16 cellular contexts compared by ENCODE assay signal in genomic region chr11:102757823-102758549, GRCh38. TPM values are rescaled to one million over a fixed set of nuclear protein-coding genes. Genes with fewer than 3 reads are reported as not detected.
DNase-seq lines count a peak whose midpoint lies in the region; ATAC-seq and TF ChIP-seq lines count a peak whose summit lies in the region.
"Had no signal": no experiment of that assay in that cellular context is flagged by ENCODE, and none has a peak within 500 bp of the region (broad histone marks: within the 10 kb centered on the region; RNA-seq: fewer than 3 reads in every experiment).

No MANE protein-coding gene starts in this region.

- H3K4me1 ChIP-seq in Karpas-422 (ENCODE audit: low read length): no peaks in the 10 kb centered on the region
- H3K4me1 ChIP-seq: vagina had no signal

- no peaks in the 10 kb centered on the region for H3K36me3 ChIP-seq in Karpas-422 (ENCODE audit: insufficient read depth, low read length)
- H3K36me3 ChIP-seq: vagina had no signal

- no peaks in the 10 kb centered on the region for H3K9me2 ChIP-seq in Karpas-422 (replicated peaks; ENCODE audit: insufficient read depth, low read length)

- no peaks in the 10 kb centered on the region for H3K9me3 ChIP-seq in Karpas-422 (ENCODE audit: low read length)
- H3K9me3 ChIP-seq: vagina had no signal

- H4K20me1 ChIP-seq in Karpas-422 (ENCODE audit: insufficient read depth, low read depth, low read length): no peaks in the 10 kb centered on the region

- H3K4me3 ChIP-seq in fibroblast of mammary gland (ENCODE audit: control insufficient read depth, low read depth, low read length) (no peak overlapping the region), Karpas-422 (ENCODE audit: low read length) (no peak overlapping the region)
- H3K4me3 ChIP-seq: vagina had no signal

- H3K36me3 Mint-ChIP-seq in activated CD8-positive, alpha-beta T cell treated with anti-CD3 and anti-CD28 coated beads for 36 hours (ENCODE audit: low read depth): no peaks in the 10 kb centered on the region
- no peaks in the 10 kb centered on the region for H3K36me3 Mint-ChIP-seq in activated CD8-positive, alpha-beta T cell treated with anti-CD3 and anti-CD28 coated beads, Interleukin-2, amount 10 ng/mL, durations not matched to agents 7 days and 5 days (ENCODE audit: low read depth)

- peaks cover 20% of the 10 kb centered on the region for H3K27me3 Mint-ChIP-seq in activated CD8-positive, alpha-beta T cell treated with anti-CD3 and anti-CD28 coated beads for 36 hours
- H3K27me3 Mint-ChIP-seq in activated CD8-positive, alpha-beta T cell treated with anti-CD3 and anti-CD28 coated beads, Interleukin-2, amount 10 ng/mL, durations not matched to agents 7 days and 5 days (ENCODE audit: low read depth): peaks cover 9% of the 10 kb centered on the region

- POLR2A ChIA-PET in activated CD8-positive, alpha-beta T cell treated with anti-CD3 and anti-CD28 coated beads for 36 hours (lab: Charles Lee): no interaction called here
- POLR2A ChIA-PET in activated CD8-positive, alpha-beta T cell treated with anti-CD3 and anti-CD28 coated beads, Interleukin-2, amount 10 ng/mL, durations not matched to agents 7 days and 5 days (lab: Charles Lee): no interaction called here

- peaks cover 6% of the 10 kb centered on the region for H3K4me1 Mint-ChIP-seq in activated CD8-positive, alpha-beta T cell treated with anti-CD3 and anti-CD28 coated beads for 36 hours (ENCODE audit: low read depth)
- H3K4me1 Mint-ChIP-seq in activated CD8-positive, alpha-beta T cell treated with anti-CD3 and anti-CD28 coated beads, Interleukin-2, amount 10 ng/mL, durations not matched to agents 7 days and 5 days (ENCODE audit: low read depth): peaks cover 2% of the 10 kb centered on the region

- CTCF ChIA-PET in activated CD8-positive, alpha-beta T cell treated with anti-CD3 and anti-CD28 coated beads for 36 hours (lab: Charles Lee): no interaction called here
- CTCF ChIA-PET in activated CD8-positive, alpha-beta T cell treated with anti-CD3 and anti-CD28 coated beads, Interleukin-2, amount 10 ng/mL, durations not matched to agents 7 days and 5 days (lab: Charles Lee): no interaction called here

- intact Hi-C loops in activated CD8-positive, alpha-beta T cell treated with anti-CD3 and anti-CD28 coated beads for 36 hours (cut with micrococcal nuclease): no loop called here

- no peak overlapping the region for H3K4me3 Mint-ChIP-seq in activated CD8-positive, alpha-beta T cell treated with anti-CD3 and anti-CD28 coated beads for 36 hours
- no peak overlapping the region for H3K4me3 Mint-ChIP-seq in activated CD8-positive, alpha-beta T cell treated with anti-CD3 and anti-CD28 coated beads, Interleukin-2, amount 10 ng/mL, durations not matched to agents 7 days and 5 days

- H2AFZ ChIP-seq in Karpas-422 (ENCODE audit: low read length): no peak overlapping the region

- TF ChIP-seq POLR2A in GM18505 (IDR thresholded peaks at IDR 0.05; ENCODE audit: borderline replicate concordance, extremely low read depth, insufficient read depth, insufficient read length): no peak

- no peaks in the 10 kb centered on the region for H3K9me3 Mint-ChIP-seq in activated CD8-positive, alpha-beta T cell treated with anti-CD3 and anti-CD28 coated beads for 36 hours
- no peaks in the 10 kb centered on the region for H3K9me3 Mint-ChIP-seq in activated CD8-positive, alpha-beta T cell treated with anti-CD3 and anti-CD28 coated beads, Interleukin-2, amount 10 ng/mL, durations not matched to agents 7 days and 5 days (ENCODE audit: insufficient read depth)

- no peak overlapping the region for H3K27ac ChIP-seq in Karpas-422 (ENCODE audit: low read length)
- H3K27ac ChIP-seq: vagina had no signal

- ATAC-seq in activated CD8-positive, alpha-beta T cell treated with anti-CD3 and anti-CD28 coated beads for 36 hours: peak; percentile 17
- no peak for ATAC-seq in activated CD8-positive, alpha-beta T cell treated with anti-CD3 and anti-CD28 coated beads, Interleukin-2, amount 10 ng/mL, durations not matched to agents 7 days and 5 days
- ATAC-seq in GM18505 (IDR thresholded peaks at IDR 0.05; ENCODE audit: unreplicated experiment): no peak

- no peak overlapping the region for H3K9ac ChIP-seq in Karpas-422 (ENCODE audit: low read length)

- H3K27me3 ChIP-seq in Karpas-422 (ENCODE audit: low read length): no peaks in the 10 kb centered on the region
- H3K27me3 ChIP-seq: vagina had no signal

- H3K27ac Mint-ChIP-seq in activated CD8-positive, alpha-beta T cell treated with anti-CD3 and anti-CD28 coated beads for 36 hours: no peak overlapping the region
- no peak overlapping the region for H3K27ac Mint-ChIP-seq in activated CD8-positive, alpha-beta T cell treated with anti-CD3 and anti-CD28 coated beads, Interleukin-2, amount 10 ng/mL, durations not matched to agents 7 days and 5 days

- no peak for DNase-seq in activated CD8-positive, alpha-beta T cell treated with anti-CD3 and anti-CD28 coated beads for 36 hours
- no peak for DNase-seq in activated CD8-positive, alpha-beta T cell treated with anti-CD3 and anti-CD28 coated beads, Interleukin-2, amount 10 ng/mL, durations not matched to agents 7 days and 5 days
- DNase-seq in SKM-1 treated with dmso at 0.1 percent for 144 hours (lab: John Stamatoyannopoulos, UW; ENCODE audit: unreplicated experiment) (peak; percentile 28), fibroblast of mammary gland (ENCODE audit: low read depth) (peak; percentile 65), stromal cell of bone marrow (ENCODE audit: low read depth) (peak; percentile 39), Karpas-422 (no peak)
- DNase-seq in activated naive CD4-positive, alpha-beta T cell treated with Interleukin-2 at 50 U/mL for 16 hours: no peak
- DNase-seq: caudate nucleus, hypothalamus, MM.1S, NCI-H526 treated with DMSO at 0.1 percent for 48 hours had no signal

- H3K79me2 ChIP-seq in Karpas-422 (ENCODE audit: low read length): no peaks in the 10 kb centered on the region

- TF ChIP-seq CTCF in activated CD8-positive, alpha-beta T cell treated with anti-CD3 and anti-CD28 coated beads for 36 hours (IDR thresholded peaks at IDR 0.05): no peak
- no peak for TF ChIP-seq CTCF in fibroblast of mammary gland (conservative IDR thresholded peaks at IDR 0.05; ENCODE audit: control insufficient read depth, insufficient read depth, low read depth, low read length)

- no peak overlapping the region for H3K4me2 ChIP-seq in Karpas-422 (ENCODE audit: low read depth, low read length, poor library complexity, severe bottlenecking)

RNA-seq across cellular contexts. Expression of gene MMP10, which starts 22.4 kb away (rescaled TPM):
- not detected for total RNA-seq in activated CD8-positive, alpha-beta T cell treated with anti-CD3 and anti-CD28 coated beads for 36 hours
- total RNA-seq in activated CD8-positive, alpha-beta T cell treated with anti-CD3 and anti-CD28 coated beads, Interleukin-2, amount 10 ng/mL, durations not matched to agents 7 days and 5 days: not detected
- total RNA-seq in Karpas-422 (2014; rRNA removed; shearing (Covaris generic); ENCODE audit: low replicate concordance): not detected in 2 replicates
- total RNA-seq: skeletal muscle tissue, vagina had no signal

RNA-seq across cellular contexts. Expression of gene MMP8, which starts 33.2 kb away (rescaled TPM):
- not detected for total RNA-seq in activated CD8-positive, alpha-beta T cell treated with anti-CD3 and anti-CD28 coated beads for 36 hours
- not detected for total RNA-seq in activated CD8-positive, alpha-beta T cell treated with anti-CD3 and anti-CD28 coated beads, Interleukin-2, amount 10 ng/mL, durations not matched to agents 7 days and 5 days
- total RNA-seq in Karpas-422 (2014; rRNA removed; shearing (Covaris generic); ENCODE audit: low replicate concordance): not detected in 2 replicates
- total RNA-seq: H4, vagina had no signal

RNA-seq across cellular contexts. Expression of gene MMP1, which starts 40.0 kb away (rescaled TPM):
- not detected for total RNA-seq in activated CD8-positive, alpha-beta T cell treated with anti-CD3 and anti-CD28 coated beads for 36 hours
- not detected for total RNA-seq in activated CD8-positive, alpha-beta T cell treated with anti-CD3 and anti-CD28 coated beads, Interleukin-2, amount 10 ng/mL, durations not matched to agents 7 days and 5 days
- total RNA-seq in Karpas-422 (2014; rRNA removed; shearing (Covaris generic); ENCODE audit: low replicate concordance): not detected in 2 replicates
- total RNA-seq: vagina had no signal

RNA-seq across cellular contexts. Expression of gene MMP27, which starts 52.4 kb away (rescaled TPM):
- not detected for total RNA-seq in activated CD8-positive, alpha-beta T cell treated with anti-CD3 and anti-CD28 coated beads for 36 hours
- total RNA-seq in activated CD8-positive, alpha-beta T cell treated with anti-CD3 and anti-CD28 coated beads, Interleukin-2, amount 10 ng/mL, durations not matched to agents 7 days and 5 days: not detected
- not detected in 2 replicates for total RNA-seq in Karpas-422 (2014; rRNA removed; shearing (Covaris generic); ENCODE audit: low replicate concordance)
- total RNA-seq: G401, H4, skeletal muscle tissue, vagina had no signal

Comparison
In these comparisons a context has a peak if more than half of its experiments do, and no peak if none do; other contexts are left out.
1. DNase-seq: peak in SKM-1 treated with dmso at 0.1 percent for 144 hours (single experiment), fibroblast of mammary gland (single experiment) and stromal cell of bone marrow (single experiment); none in activated CD8-positive, alpha-beta T cell treated with anti-CD3 and anti-CD28 coated beads for 36 hours (single experiment), activated CD8-positive, alpha-beta T cell treated with anti-CD3 and anti-CD28 coated beads, Interleukin-2, amount 10 ng/mL, durations not matched to agents 7 days and 5 days (single experiment), Karpas-422 (single experiment) and activated naive CD4-positive, alpha-beta T cell treated with Interleukin-2 at 50 U/mL for 16 hours (single experiment).